10 cellular contexts compared by ENCODE assay signal in genomic region chr6:52571099-52571755, GRCh38. TPM values are rescaled to one million over a fixed set of nuclear protein-coding genes. Genes with fewer than 3 reads are reported as not detected.
DNase-seq lines count a peak whose midpoint lies in the region; ATAC-seq and TF ChIP-seq lines count a peak whose summit lies in the region.
"Had no signal": no experiment of that assay in that cellular context is flagged by ENCODE, and none has a peak within 500 bp of the region (broad histone marks: within the 10 kb centered on the region; RNA-seq: fewer than 3 reads in every experiment).

No MANE protein-coding gene starts in this region.

- intact Hi-C loops in ascending aorta (cut with DNase I), result loop anchor here (10.0 kb wide), 2 partner anchors 286 to 424 kb away; partner anchors contain the start of genes GSTA4 and MCM3

- no peak overlapping the region for H3K4me3 ChIP-seq in Karpas-422 (ENCODE audit: low read length)
- peak overlapping the region; percentile 11 to 39 for H3K4me3 ChIP-seq in ascending aorta
- peak overlapping the region in 1 of 2 donors; percentile 2 for H3K4me3 ChIP-seq in right atrium auricular region
- peak overlapping the region; percentile 48 for H3K4me3 ChIP-seq in thoracic aorta

- no peak overlapping the region for H3K9ac ChIP-seq in Karpas-422 (ENCODE audit: low read length)

- no peak for TF ChIP-seq CTCF in ascending aorta (IDR thresholded peaks at IDR 0.05)
- no peak for TF ChIP-seq CTCF in right atrium auricular region (IDR thresholded peaks at IDR 0.05)
- TF ChIP-seq CTCF in thoracic aorta (IDR thresholded peaks at IDR 0.05), result no peak

- H3K27me3 ChIP-seq in Karpas-422 (ENCODE audit: low read length) (no peaks in the 10 kb centered on the region), ascending aorta (no peaks in the 10 kb centered on the region), right atrium auricular region (no peaks in the 10 kb centered on the region), thoracic aorta (replicated peaks; ENCODE audit: insufficient read depth) (no peaks in the 10 kb centered on the region)

- ATAC-seq in thoracic aorta (ENCODE audit: insufficient number of reproducible peaks, low FRiP score, low read depth) (no peak), GM21515 (IDR thresholded peaks at IDR 0.05; ENCODE audit: unreplicated experiment) (no peak), HG02840 (IDR thresholded peaks at IDR 0.05; ENCODE audit: low FRiP score, unreplicated experiment) (no peak)
- ATAC-seq: esophagus mucosa had no signal

- H3K4me1 ChIP-seq in Karpas-422 (ENCODE audit: low read length) (peaks cover 88% of the 10 kb centered on the region), ascending aorta (peaks cover 26 to 83% of the 10 kb centered on the region in 2 donors), right atrium auricular region (peaks cover 0 to 98% of the 10 kb centered on the region in 2 donors), thoracic aorta (ENCODE audit: control insufficient read depth in 1 of 2, low read depth in 2 of 2) (peaks cover 65 to 94% of the 10 kb centered on the region in 2 donors)

- H3K4me2 ChIP-seq in Karpas-422 (ENCODE audit: low read depth, low read length, poor library complexity, severe bottlenecking), result peak overlapping the region; percentile 10

- DNase-seq in Karpas-422, result no peak
- peak in 1 of 2 donors; percentile 72 for DNase-seq in ascending aorta (ENCODE audit: low spot score in 2 of 2)
- no peak for DNase-seq in right atrium auricular region (ENCODE audit: low spot score)
- DNase-seq in thoracic aorta (ENCODE audit: low spot score), result no peak
- no peak for DNase-seq in A172 (ENCODE audit: low spot score)
- DNase-seq: amygdala, GOT3 had no signal

- no peaks in the 10 kb centered on the region for H3K9me3 ChIP-seq in Karpas-422 (ENCODE audit: low read length)
- H3K9me3 ChIP-seq in ascending aorta, result no peaks in the 10 kb centered on the region
- H3K9me3 ChIP-seq in right atrium auricular region, result no peaks in the 10 kb centered on the region
- H3K9me3 ChIP-seq in thoracic aorta, result no peaks in the 10 kb centered on the region

- H3K27ac ChIP-seq in Karpas-422 (ENCODE audit: low read length), result 0 out of 2 replicates have a peak overlapping the region, but pooled peaks have one; percentile 22
- peak overlapping the region; percentile 99 to 100 for H3K27ac ChIP-seq in ascending aorta
- peak overlapping the region; percentile 70 to 78 for H3K27ac ChIP-seq in right atrium auricular region
- peak overlapping the region; percentile 84 to 85 for H3K27ac ChIP-seq in thoracic aorta

- H4K20me1 ChIP-seq in Karpas-422 (ENCODE audit: insufficient read depth, low read depth, low read length), result peaks cover 82% of the 10 kb centered on the region

- H3K79me2 ChIP-seq in Karpas-422 (ENCODE audit: low read length), result peaks cover 100% of the 10 kb centered on the region

- no peaks in the 10 kb centered on the region for H3K9me2 ChIP-seq in Karpas-422 (replicated peaks; ENCODE audit: insufficient read depth, low read length)

- H2AFZ ChIP-seq in Karpas-422 (ENCODE audit: low read length), result no peak overlapping the region

- H3K36me3 ChIP-seq in Karpas-422 (ENCODE audit: insufficient read depth, low read length), result no peaks in the 10 kb centered on the region
- H3K36me3 ChIP-seq in ascending aorta, result no peaks in the 10 kb centered on the region
- no peaks in the 10 kb centered on the region for H3K36me3 ChIP-seq in right atrium auricular region
- H3K36me3 ChIP-seq in thoracic aorta, result no peaks in the 10 kb centered on the region

RNA-seq across cellular contexts. Expression of gene TRAM2, which starts 5.6 kb away (rescaled TPM):
- total RNA-seq in Karpas-422 (2014; rRNA removed; shearing (Covaris generic); ENCODE audit: low replicate concordance), result 19.3 and 24.1 TPM in 2 replicates
- total RNA-seq in ascending aorta (32.6 TPM), right atrium auricular region (10 to 100 TPM; 10.3 to 15.9 TPM), thoracic aorta (10 to 100 TPM; 40.0 to 41.8 TPM)
- total RNA-seq in A172 (2014; rRNA removed; shearing (Covaris generic)), result 91.1 and 104 TPM in 2 replicates

Comparison
In these comparisons a context has a peak if more than half of its experiments do, and no peak if none do; other contexts are left out.
1. H3K27ac ChIP-seq: peak in every context shown above with its lines; median percentile 100 in ascending aorta; 84 in thoracic aorta; 74 in right atrium auricular region; 22 in Karpas-422.